ENCODE assay signal across 9 cellular contexts in the genomic region with DNA sequence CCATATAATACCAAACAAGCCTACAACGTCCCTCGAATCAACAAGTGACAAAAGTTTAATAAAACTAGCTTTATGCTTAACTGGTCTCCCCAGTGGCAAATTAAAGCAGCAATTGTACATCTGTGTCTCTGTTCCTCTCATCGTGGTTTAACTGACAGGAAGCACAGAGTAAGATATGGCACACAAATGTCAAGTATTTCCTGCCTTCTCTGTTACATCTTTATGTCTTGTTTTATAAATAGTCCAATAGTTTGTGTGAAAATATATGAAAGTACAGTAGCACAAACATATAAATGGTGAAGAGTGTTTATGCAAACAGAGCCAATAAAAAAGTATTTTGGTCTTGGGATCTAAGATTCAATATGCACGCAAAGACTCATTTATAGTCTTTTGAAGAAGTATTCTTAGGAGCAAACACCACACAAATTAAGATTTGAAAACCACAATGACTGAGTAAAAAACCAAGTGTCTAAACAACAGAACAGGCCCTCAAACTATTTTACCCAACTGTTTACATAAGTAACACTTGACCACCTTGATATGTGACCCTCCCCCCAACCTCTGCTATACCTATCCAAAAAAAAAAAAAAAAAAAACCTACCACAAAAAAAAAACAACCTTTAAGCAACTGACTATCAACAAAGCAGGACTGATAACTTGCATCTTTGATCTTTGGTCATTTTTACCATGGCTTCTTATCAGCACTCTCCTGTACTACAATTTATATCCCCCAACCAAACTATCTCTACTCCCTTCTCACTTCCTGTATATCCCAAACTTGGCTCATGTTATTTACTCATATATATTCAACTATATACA. TPM values are rescaled to one million over a fixed set of nuclear protein-coding genes. Genes with fewer than 3 reads are reported as not detected.
DNase-seq lines count a peak whose midpoint lies in the region; ATAC-seq and TF ChIP-seq lines count a peak whose summit lies in the region.
"Had no signal": no experiment of that assay in that cellular context is flagged by ENCODE, and none has a peak within 500 bp of the region (broad histone marks: within the 10 kb centered on the region; RNA-seq: fewer than 3 reads in every experiment).

No MANE protein-coding gene starts in this region.

- H2AFZ ChIP-seq in smooth muscle cell (ENCODE audit: low read depth) = no peak overlapping the region

- H3K27ac ChIP-seq in HL-60 (replicated peaks) (peak overlapping the region; percentile 92), smooth muscle cell (ENCODE audit: low read depth) (peak overlapping the region; percentile 63), ovary (no peak overlapping the region)

- no peak overlapping the region for H3K4me3 ChIP-seq in HL-60 (replicated peaks; ENCODE audit: insufficient read depth, low read length)
- no peak overlapping the region for H3K4me3 ChIP-seq in smooth muscle cell
- H3K4me3 ChIP-seq in ovary = no peak overlapping the region

- no peaks in the 10 kb centered on the region for H3F3A ChIP-seq in smooth muscle cell (ENCODE audit: low read depth)

- H3K9me3 ChIP-seq in smooth muscle cell (replicated peaks; ENCODE audit: low read depth) (no peaks in the 10 kb centered on the region), ovary (no peaks in the 10 kb centered on the region)

- peaks cover 95% of the 10 kb centered on the region for H3K79me2 ChIP-seq in smooth muscle cell (ENCODE audit: low read depth)

- peaks cover 18% of the 10 kb centered on the region for H3K36me3 Mint-ChIP-seq in Calu3 (ENCODE audit: insufficient read depth, unreplicated experiment)
- peaks cover 31% of the 10 kb centered on the region for H3K36me3 Mint-ChIP-seq in activated CD8-positive, alpha-beta T cell treated with anti-CD3 and anti-CD28 coated beads for 36 hours (ENCODE audit: low read depth)

- H3K9ac ChIP-seq in smooth muscle cell (ENCODE audit: low read depth) = no peak overlapping the region

- no peaks in the 10 kb centered on the region for H3K27me3 Mint-ChIP-seq in Calu3 (ENCODE audit: unreplicated experiment)
- H3K27me3 Mint-ChIP-seq in activated CD8-positive, alpha-beta T cell treated with anti-CD3 and anti-CD28 coated beads for 36 hours = no peaks in the 10 kb centered on the region

- TF ChIP-seq EP300 in ovary (IDR thresholded peaks at IDR 0.05) = no peak

- H3K4me3 Mint-ChIP-seq in Calu3 (ENCODE audit: low read depth, unreplicated experiment) = peak overlapping the region; percentile 16
- H3K4me3 Mint-ChIP-seq in activated CD8-positive, alpha-beta T cell treated with anti-CD3 and anti-CD28 coated beads for 36 hours = peak overlapping the region; percentile 68

- TF ChIP-seq POLR2A in ovary (IDR thresholded peaks at IDR 0.05) = no peak

- peaks cover 89% of the 10 kb centered on the region for H4K20me1 ChIP-seq in smooth muscle cell (ENCODE audit: low read depth)

- DNase-seq in Calu3 (no peak), HL-60 (ENCODE audit: low read depth in 1 of 2, low spot score in 1 of 2) (peak; percentile 37 to 79), smooth muscle cell (lab: John Stamatoyannopoulos, UW; ENCODE audit: unreplicated experiment) (no peak), DMS153 (lab: John Stamatoyannopoulos, UW) (no peak), ovary (no peak), NCI-H2107 treated with DMSO at 0.1 percent for 48 hours (lab: John Stamatoyannopoulos, UW; ENCODE audit: unreplicated experiment) (no peak)
- no peak for DNase-seq in activated CD8-positive, alpha-beta T cell treated with anti-CD3 and anti-CD28 coated beads for 36 hours

- H3K4me1 ChIP-seq in smooth muscle cell (ENCODE audit: low read depth) (peaks cover 21% of the 10 kb centered on the region), ovary (ENCODE audit: insufficient read depth) (peaks cover 5% of the 10 kb centered on the region)

- WGBS in smooth muscle cell (ENCODE audit: low lambda C conversion rate) = 31% methylated on average over 4 of the region's 4 CpGs
- 66 to 68% (median 66%) methylated on average over 4 of the region's 4 CpGs for WGBS in ovary, 3 donors

- H3K27me3 ChIP-seq in HL-60 (ENCODE audit: insufficient read depth, poor library complexity, severe bottlenecking) (no peaks in the 10 kb centered on the region), smooth muscle cell (ENCODE audit: low read depth) (no peaks in the 10 kb centered on the region), ovary (no peaks in the 10 kb centered on the region)

- no TSS peak for BruUV-seq in Calu3 (replicated peaks; lab: Mats Ljungman, UMichigan)

- peak; percentile 70 for ATAC-seq in GM21423 (IDR thresholded peaks at IDR 0.05; ENCODE audit: unreplicated experiment)
- ATAC-seq in activated CD8-positive, alpha-beta T cell treated with anti-CD3 and anti-CD28 coated beads for 36 hours = peak; percentile 80
- ATAC-seq: HCT116 had no signal

- no peaks in the 10 kb centered on the region for H3K9me3 Mint-ChIP-seq in Calu3 (ENCODE audit: low read depth, unreplicated experiment)
- H3K9me3 Mint-ChIP-seq in activated CD8-positive, alpha-beta T cell treated with anti-CD3 and anti-CD28 coated beads for 36 hours = no peaks in the 10 kb centered on the region

- no peaks in the 10 kb centered on the region for H3K36me3 ChIP-seq in smooth muscle cell (ENCODE audit: low read depth)
- no peaks in the 10 kb centered on the region for H3K36me3 ChIP-seq in ovary

- POLR2A ChIA-PET in activated CD8-positive, alpha-beta T cell treated with anti-CD3 and anti-CD28 coated beads for 36 hours (lab: Charles Lee) = interaction anchor here (0.6 to 4.2 kb wide), 6 partner anchors 8 to 56 kb away, joined by 3 to 23 read pairs (median 3); partner anchors contain the start of genes ELF1 and WBP4

- peak overlapping the region; percentile 61 for H3K4me2 ChIP-seq in smooth muscle cell

- intact Hi-C loops in Calu3 (cut with micrococcal nuclease; ENCODE audit: unreplicated experiment) (no loop called here), ovary (cut with DNase I) (no loop called here)
- intact Hi-C loops in activated CD8-positive, alpha-beta T cell treated with anti-CD3 and anti-CD28 coated beads for 36 hours (cut with micrococcal nuclease) = loop anchor here (1.0 kb wide), 1 partner anchor 10 kb away; no protein-coding TSS in a partner anchor

- H3K4me1 Mint-ChIP-seq in Calu3 (ENCODE audit: low read depth, unreplicated experiment) = peaks cover 23% of the 10 kb centered on the region
- peaks cover 71% of the 10 kb centered on the region for H3K4me1 Mint-ChIP-seq in activated CD8-positive, alpha-beta T cell treated with anti-CD3 and anti-CD28 coated beads for 36 hours (ENCODE audit: low read depth)

- H3K27ac Mint-ChIP-seq in Calu3 (ENCODE audit: unreplicated experiment) = peak overlapping the region; percentile 58
- peak overlapping the region; percentile 95 for H3K27ac Mint-ChIP-seq in activated CD8-positive, alpha-beta T cell treated with anti-CD3 and anti-CD28 coated beads for 36 hours

- TF ChIP-seq CTCF in Calu3 (IDR thresholded peaks at IDR 0.05; ENCODE audit: unreplicated experiment) = no peak
- no peak for TF ChIP-seq CTCF in HL-60 (IDR thresholded peaks at IDR 0.05; ENCODE audit: insufficient read depth, low read length)
- TF ChIP-seq CTCF in activated CD8-positive, alpha-beta T cell treated with anti-CD3 and anti-CD28 coated beads for 36 hours (IDR thresholded peaks at IDR 0.05) = no peak
- no peak for TF ChIP-seq CTCF in smooth muscle cell (IDR thresholded peaks at IDR 0.05; ENCODE audit: borderline replicate concordance, insufficient read depth, poor library complexity, severe bottlenecking)
- no peak for TF ChIP-seq CTCF in ovary (IDR thresholded peaks at IDR 0.05)

- CTCF ChIA-PET in Calu3 (lab: Charles Lee) = no interaction called here
- CTCF ChIA-PET in activated CD8-positive, alpha-beta T cell treated with anti-CD3 and anti-CD28 coated beads for 36 hours (lab: Charles Lee) = interaction anchor here (1.0 to 1.3 kb wide), 2 partner anchors 9 to 49 kb away, joined by 3 read pairs; no protein-coding TSS in a partner anchor

RNA-seq across cellular contexts. Expression of gene ELF1, which starts 14.0 kb away (rescaled TPM):
- 63.4 and 63.5 TPM in 2 replicates for total RNA-seq in Calu3 (2022)
- 10 to 100 TPM; 85.2 to 88.2 TPM for total RNA-seq in activated CD8-positive, alpha-beta T cell treated with anti-CD3 and anti-CD28 coated beads for 36 hours
- 31.8 and 53.1 TPM in 2 replicates for total RNA-seq in smooth muscle cell
- 21.2 and 28.7 TPM in 2 replicates for polyA plus RNA-seq in smooth muscle cell
- 10 to 100 TPM; 41.0 to 53.2 (median 47.7) TPM for total RNA-seq in ovary
- polyA plus RNA-seq in ovary = 10 to 100 TPM; 28.5 to 49.3 TPM

RNA-seq across cellular contexts. Expression of gene WBP4, which starts 56.2 kb away (rescaled TPM):
- total RNA-seq in Calu3 (2022) (7.2 and 7.6 TPM in 2 replicates), smooth muscle cell (4.7 and 9.7 TPM in 2 replicates), ovary (10 to 100 TPM in 3 of 7 donors, 1 to 10 TPM in 4; 7.5 to 10.8 (median 9.8) TPM)
- 10 to 100 TPM in 1 of 2 experiments, 1 to 10 TPM in 1; 9.6 to 11.8 TPM for total RNA-seq in activated CD8-positive, alpha-beta T cell treated with anti-CD3 and anti-CD28 coated beads for 36 hours
- polyA plus RNA-seq in smooth muscle cell (5.0 and 5.9 TPM in 2 replicates), ovary (10 to 100 TPM; 11.4 to 13.2 TPM)

Comparison
In these comparisons a context has a peak if more than half of its experiments do, and no peak if none do; other contexts are left out.
1. DNase-seq: peak in HL-60 (2 of 2); none in Calu3 (single experiment), activated CD8-positive, alpha-beta T cell treated with anti-CD3 and anti-CD28 coated beads for 36 hours (single experiment), smooth muscle cell (single experiment), DMS153 (single experiment), ovary (0 of 5) and NCI-H2107 treated with DMSO at 0.1 percent for 48 hours (single experiment).
2. H3K27ac ChIP-seq: peak in HL-60 (single experiment) and smooth muscle cell (single experiment); none in ovary (0 of 2).